In genomic region chr12:104381721-104382480, GRCh38 we compare ENCODE assay signal across 7 cellular contexts.
DNase-seq lines count a peak whose midpoint lies in the region; ATAC-seq and TF ChIP-seq lines count a peak whose summit lies in the region.

No MANE protein-coding gene starts in this region.

- H2AFZ ChIP-seq in OCI-LY7 (ENCODE audit: low read length): no peak overlapping the region; the same call in 1 of the 2 replicates

- H3K9me3 ChIP-seq in OCI-LY7 (ENCODE audit: low read length): no peaks in the 10 kb centered on the region
- H3K9me3 ChIP-seq in esophagus squamous epithelium: no peaks in the 10 kb centered on the region

- POLR2A ChIA-PET in OCI-LY7 (lab: Charles Lee): interaction anchor here (0.6 kb wide), 1 partner anchor 520 kb away, joined by 3 read pairs; no protein-coding TSS in a partner anchor
- POLR2A ChIA-PET in naive thymus-derived CD8-positive, alpha-beta T cell (lab: Charles Lee): interaction anchor here (0.6 to 1.9 kb wide), 4 partner anchors 251 to 671 kb away, joined by 3 to 9 read pairs (median 4); no protein-coding TSS in a partner anchor

- peaks cover 4 to 11% (median 9%) of the 10 kb centered on the region in 4 donors for H3K4me1 Mint-ChIP-seq in naive thymus-derived CD8-positive, alpha-beta T cell
- peaks cover 18% of the 10 kb centered on the region for H3K4me1 Mint-ChIP-seq in stimulated activated effector memory CD8-positive, alpha-beta T cell treated with anti-CD3 and anti-CD28 coated beads, Interleukin-12 subunit alpha, Interleukin-12 subunit beta, amount 100 ng/mL, for 72 hours

- TF ChIP-seq CTCF in GM13976 (IDR thresholded peaks at IDR 0.05; ENCODE audit: borderline replicate concordance, control extremely low read depth, extremely low read depth, insufficient read depth, missing control alignments) (peak; percentile 74), OCI-LY7 (conservative IDR thresholded peaks at IDR 0.05; ENCODE audit: low read length) (peak; percentile 98), esophagus squamous epithelium (IDR thresholded peaks at IDR 0.05) (peak; percentile 85 to 96 (median 94))

- 21 to 32% methylated on average over 13 to 17 of the region's 18 CpGs for WGBS in esophagus squamous epithelium, 2 donors

- CTCF ChIA-PET in OCI-LY7 (lab: Charles Lee; ENCODE audit: unreplicated experiment): interaction anchor here (0.6 to 1.5 kb wide), 8 partner anchors 9 to 674 kb away, joined by 3 to 4 read pairs (median 3); no protein-coding TSS in a partner anchor

- peaks cover 0 to 2% (median 0%) of the 10 kb centered on the region in 9 donors for H3K9me3 Mint-ChIP-seq in naive thymus-derived CD8-positive, alpha-beta T cell
- H3K9me3 Mint-ChIP-seq in stimulated activated effector memory CD8-positive, alpha-beta T cell treated with anti-CD3 and anti-CD28 coated beads, Interleukin-12 subunit alpha, Interleukin-12 subunit beta, amount 100 ng/mL, for 72 hours: no peaks in the 10 kb centered on the region

- DNase-seq in GM13976 (ENCODE audit: low spot score) (peak; percentile 80), OCI-LY7 (ENCODE audit: low spot score) (peak; percentile 87), activated T-cell treated with anti-CD3 and anti-CD28 coated beads for 4 hours (peak; percentile 82), esophagus squamous epithelium (lab: John Stamatoyannopoulos, UW) (peak; percentile 9)
- DNase-seq in naive thymus-derived CD8-positive, alpha-beta T cell: peak; percentile 61 to 90 (median 78)
- peak; percentile 74 to 92 for DNase-seq in stimulated activated effector memory CD8-positive, alpha-beta T cell treated with anti-CD3 and anti-CD28 coated beads, Interleukin-12 subunit alpha, Interleukin-12 subunit beta, amount 100 ng/mL, for 72 hours (ENCODE audit: low spot score in 2 of 2)

- TF ChIP-seq EP300 in Ishikawa (IDR thresholded peaks at IDR 0.05; ENCODE audit: borderline replicate concordance): no peak

- H3K27me3 ChIP-seq in esophagus squamous epithelium: peaks cover 0 to 10% (median 0%) of the 10 kb centered on the region in 4 donors

- BruUV-seq in OCI-LY7 (replicated peaks; lab: Mats Ljungman, UMichigan): no TSS peak

- no peaks in the 10 kb centered on the region for H3K36me3 Mint-ChIP-seq in naive thymus-derived CD8-positive, alpha-beta T cell
- no peaks in the 10 kb centered on the region for H3K36me3 Mint-ChIP-seq in stimulated activated effector memory CD8-positive, alpha-beta T cell treated with anti-CD3 and anti-CD28 coated beads, Interleukin-12 subunit alpha, Interleukin-12 subunit beta, amount 100 ng/mL, for 72 hours

- no peak overlapping the region for H3K4me3 Mint-ChIP-seq in naive thymus-derived CD8-positive, alpha-beta T cell
- peak overlapping the region; percentile 4 for H3K4me3 Mint-ChIP-seq in stimulated activated effector memory CD8-positive, alpha-beta T cell treated with anti-CD3 and anti-CD28 coated beads, Interleukin-12 subunit alpha, Interleukin-12 subunit beta, amount 100 ng/mL, for 72 hours

- TF ChIP-seq POLR2A in esophagus squamous epithelium (IDR thresholded peaks at IDR 0.05): no peak

- peak; percentile 81 to 90 for ATAC-seq in naive thymus-derived CD8-positive, alpha-beta T cell
- ATAC-seq in stimulated activated effector memory CD8-positive, alpha-beta T cell treated with anti-CD3 and anti-CD28 coated beads, Interleukin-12 subunit alpha, Interleukin-12 subunit beta, amount 100 ng/mL, for 72 hours: peak; percentile 81

- in situ Hi-C loops in GM13976 (cut with MboI; ENCODE audit: low sequenced_read_pairs, unreplicated experiment): loop anchor here (10.0 kb wide), 1 partner anchor 493 kb away; no protein-coding TSS in a partner anchor

- H4K20me1 ChIP-seq in OCI-LY7 (ENCODE audit: insufficient read depth, low read length): no peaks in the 10 kb centered on the region

- peak overlapping the region in 2 of 10 donors; percentile 0 to 20 for H3K27ac Mint-ChIP-seq in naive thymus-derived CD8-positive, alpha-beta T cell
- H3K27ac Mint-ChIP-seq in stimulated activated effector memory CD8-positive, alpha-beta T cell treated with anti-CD3 and anti-CD28 coated beads, Interleukin-12 subunit alpha, Interleukin-12 subunit beta, amount 100 ng/mL, for 72 hours: no peak overlapping the region

- H3K4me2 ChIP-seq in OCI-LY7 (ENCODE audit: low read length): peak overlapping the region; percentile 14; the same call in 1 of the 2 replicates

- H3K4me1 ChIP-seq in OCI-LY7 (ENCODE audit: insufficient read depth, low read length, poor library complexity, severe bottlenecking) (peaks cover 9% of the 10 kb centered on the region), esophagus squamous epithelium (peaks cover 0 to 9% (median 5%) of the 10 kb centered on the region in 3 donors)

- H3K36me3 ChIP-seq in OCI-LY7 (ENCODE audit: insufficient read depth, low read length) (no peaks in the 10 kb centered on the region), esophagus squamous epithelium (no peaks in the 10 kb centered on the region)

- H3K79me2 ChIP-seq in OCI-LY7 (ENCODE audit: insufficient read depth, low read depth, low read length): no peaks in the 10 kb centered on the region

- intact Hi-C loops in OCI-LY7 (cut with micrococcal nuclease; ENCODE audit: unreplicated experiment) (loop anchor here (1.0 to 10.0 kb wide), 6 partner anchors 181 to 671 kb away; partner anchors contain the start of gene SLC41A2), esophagus squamous epithelium (cut with DNase I) (loop anchor here (5.0 kb wide), 1 partner anchor 495 kb away; no protein-coding TSS in a partner anchor)

- peak; percentile 99 for TF ChIP-seq RAD21 in Ishikawa (IDR thresholded peaks at IDR 0.05; ENCODE audit: low read depth)

- H3K27me3 Mint-ChIP-seq in naive thymus-derived CD8-positive, alpha-beta T cell: peaks cover 3 to 9% (median 6%) of the 10 kb centered on the region in 5 donors

- H3K4me3 ChIP-seq in OCI-LY7 (ENCODE audit: low read depth, low read length, poor library complexity, severe bottlenecking) (no peak overlapping the region), esophagus squamous epithelium (no peak overlapping the region)

- H3K27ac ChIP-seq in OCI-LY7 (ENCODE audit: low read depth, low read length, poor library complexity, severe bottlenecking) (no peak overlapping the region), esophagus squamous epithelium (no peak overlapping the region)

- no peaks in the 10 kb centered on the region for H3K9me2 ChIP-seq in OCI-LY7 (ENCODE audit: insufficient read depth, low read length)

TF ChIP-seq in Ishikawa, 13 proteins besides CTCF, POLR2A, EP300 and RAD21:
- TF ChIP-seq FOXM1 (IDR thresholded peaks at IDR 0.05; ENCODE audit: borderline replicate concordance, low read depth) (no peak), TAF1 (IDR thresholded peaks at IDR 0.05; ENCODE audit: low read depth) (no peak)
- TF ChIP-seq, protein P1, sequence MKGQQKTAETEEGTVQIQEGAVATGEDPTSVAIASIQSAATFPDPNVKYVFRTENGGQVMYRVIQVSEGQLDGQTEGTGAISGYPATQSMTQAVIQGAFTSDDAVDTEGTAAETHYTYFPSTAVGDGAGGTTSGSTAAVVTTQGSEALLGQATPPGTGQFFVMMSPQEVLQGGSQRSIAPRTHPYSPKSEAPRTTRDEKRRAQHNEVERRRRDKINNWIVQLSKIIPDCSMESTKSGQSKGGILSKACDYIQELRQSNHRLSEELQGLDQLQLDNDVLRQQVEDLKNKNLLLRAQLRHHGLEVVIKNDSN (IDR thresholded peaks at IDR 0.05): no peak
- TF ChIP-seq, protein P2, sequence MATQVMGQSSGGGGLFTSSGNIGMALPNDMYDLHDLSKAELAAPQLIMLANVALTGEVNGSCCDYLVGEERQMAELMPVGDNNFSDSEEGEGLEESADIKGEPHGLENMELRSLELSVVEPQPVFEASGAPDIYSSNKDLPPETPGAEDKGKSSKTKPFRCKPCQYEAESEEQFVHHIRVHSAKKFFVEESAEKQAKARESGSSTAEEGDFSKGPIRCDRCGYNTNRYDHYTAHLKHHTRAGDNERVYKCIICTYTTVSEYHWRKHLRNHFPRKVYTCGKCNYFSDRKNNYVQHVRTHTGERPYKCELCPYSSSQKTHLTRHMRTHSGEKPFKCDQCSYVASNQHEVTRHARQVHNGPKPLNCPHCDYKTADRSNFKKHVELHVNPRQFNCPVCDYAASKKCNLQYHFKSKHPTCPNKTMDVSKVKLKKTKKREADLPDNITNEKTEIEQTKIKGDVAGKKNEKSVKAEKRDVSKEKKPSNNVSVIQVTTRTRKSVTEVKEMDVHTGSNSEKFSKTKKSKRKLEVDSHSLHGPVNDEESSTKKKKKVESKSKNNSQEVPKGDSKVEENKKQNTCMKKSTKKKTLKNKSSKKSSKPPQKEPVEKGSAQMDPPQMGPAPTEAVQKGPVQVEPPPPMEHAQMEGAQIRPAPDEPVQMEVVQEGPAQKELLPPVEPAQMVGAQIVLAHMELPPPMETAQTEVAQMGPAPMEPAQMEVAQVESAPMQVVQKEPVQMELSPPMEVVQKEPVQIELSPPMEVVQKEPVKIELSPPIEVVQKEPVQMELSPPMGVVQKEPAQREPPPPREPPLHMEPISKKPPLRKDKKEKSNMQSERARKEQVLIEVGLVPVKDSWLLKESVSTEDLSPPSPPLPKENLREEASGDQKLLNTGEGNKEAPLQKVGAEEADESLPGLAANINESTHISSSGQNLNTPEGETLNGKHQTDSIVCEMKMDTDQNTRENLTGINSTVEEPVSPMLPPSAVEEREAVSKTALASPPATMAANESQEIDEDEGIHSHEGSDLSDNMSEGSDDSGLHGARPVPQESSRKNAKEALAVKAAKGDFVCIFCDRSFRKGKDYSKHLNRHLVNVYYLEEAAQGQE (IDR thresholded peaks at IDR 0.05; ENCODE audit: low read depth): no peak
TF ChIP-seq in Ishikawa: peak in this region for 0.

Comparison
In these comparisons a context has a peak if more than half of its experiments do, and no peak if none do; other contexts are left out.
1. DNase-seq: peak in every context shown above with its lines; median percentile 87 in OCI-LY7; 83 in stimulated activated effector memory CD8-positive, alpha-beta T cell treated with anti-CD3 and anti-CD28 coated beads, Interleukin-12 subunit alpha, Interleukin-12 subunit beta, amount 100 ng/mL, for 72 hours; 82 in activated T-cell treated with anti-CD3 and anti-CD28 coated beads for 4 hours; 80 in GM13976; 78 in naive thymus-derived CD8-positive, alpha-beta T cell; 9 in esophagus squamous epithelium.